Comparison of ENCODE assay signal across 10 cellular contexts in the genomic region with DNA sequence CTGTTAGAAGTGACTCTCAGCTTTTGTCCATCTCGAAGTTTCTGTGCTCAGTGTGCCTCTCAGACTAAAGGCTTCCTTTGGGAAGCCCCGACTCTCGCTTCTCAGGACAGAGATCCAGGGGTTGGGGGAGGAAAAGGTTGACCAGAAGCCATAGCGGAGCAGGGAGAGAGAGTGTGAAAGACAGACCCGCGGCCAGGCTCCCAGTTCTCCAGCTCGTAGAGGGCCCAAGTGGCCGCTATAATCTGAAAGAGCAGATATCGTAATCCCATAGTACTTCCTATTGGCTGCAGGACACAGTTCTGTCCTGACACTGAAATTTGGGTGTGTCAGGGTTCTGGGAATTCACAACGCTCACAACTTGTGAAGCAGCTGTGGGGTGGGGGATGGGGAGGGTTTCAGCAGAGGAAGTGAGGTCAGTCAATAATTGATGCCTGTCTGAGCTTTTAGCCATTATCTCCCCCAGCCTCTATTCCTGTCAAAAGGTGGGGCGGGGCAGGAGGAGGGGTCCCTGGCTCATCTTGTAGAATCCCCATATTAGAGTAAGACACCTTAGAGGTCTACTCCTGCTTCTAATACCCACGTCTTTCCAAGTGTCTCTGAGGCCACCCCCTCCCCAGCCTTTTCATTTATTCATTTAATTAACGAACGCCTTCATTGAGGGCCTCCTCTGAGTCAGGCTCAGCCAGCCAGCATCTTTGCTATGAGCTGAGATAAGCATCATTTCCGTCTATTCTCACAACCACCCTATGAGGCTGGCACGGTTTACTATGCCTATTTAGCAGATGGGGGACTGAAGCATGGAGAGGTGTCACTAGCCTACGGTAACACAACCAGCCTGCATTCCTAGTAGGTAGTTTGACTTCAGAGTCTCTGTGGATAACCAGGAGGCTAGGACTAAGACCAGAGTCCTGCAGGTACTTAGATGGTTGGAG. TPM values are rescaled to one million over a fixed set of nuclear protein-coding genes. Genes with fewer than 3 reads are reported as not detected.
DNase-seq lines count a peak whose midpoint lies in the region; ATAC-seq and TF ChIP-seq lines count a peak whose summit lies in the region.
"Had no signal": no experiment of that assay in that cellular context is flagged by ENCODE, and none has a peak within 500 bp of the region (broad histone marks: within the 10 kb centered on the region; RNA-seq: fewer than 3 reads in every experiment).

No MANE protein-coding gene starts in this region.

- H3K27me3 ChIP-seq in adipocyte (replicated peaks; ENCODE audit: control insufficient read depth, insufficient read depth, low read length) (no peaks in the 10 kb centered on the region), sigmoid colon (peaks cover 14 to 33% (median 18%) of the 10 kb centered on the region in 3 donors), MG63 (no peaks in the 10 kb centered on the region)

- peak in 1 of 2 donors; percentile 15 for TF ChIP-seq POLR2A in sigmoid colon (IDR thresholded peaks at IDR 0.05)

- peaks cover 39% of the 10 kb centered on the region for H3K27me3 Mint-ChIP-seq in activated T-helper 1 cell treated with anti-CD3 and anti-CD28 coated beads, Interleukin-12 subunit alpha, Interleukin-12 subunit beta, Interleukin-2, Interleukin-4 antibody, amounts not matched to agents 30 ng/mL and 10 ng/mL and 1 ng/mL, durations not matched to agents 14 hours and 24 hours and 36 hours (ENCODE audit: insufficient read depth)

- H3K36me3 ChIP-seq in adipocyte (ENCODE audit: control insufficient read depth, insufficient read depth, low read length, severe bottlenecking) (no peaks in the 10 kb centered on the region), sigmoid colon (no peaks in the 10 kb centered on the region), MG63 (no peaks in the 10 kb centered on the region)

- H3K27ac ChIP-seq in sigmoid colon: peak overlapping the region; percentile 77 to 90 (median 80)

- no peaks in the 10 kb centered on the region for H3K9me3 ChIP-seq in adipocyte (ENCODE audit: control insufficient read depth, low read length)
- no peaks in the 10 kb centered on the region for H3K9me3 ChIP-seq in sigmoid colon
- no peaks in the 10 kb centered on the region for H3K9me3 ChIP-seq in MG63

- H3K4me3 ChIP-seq in adipocyte (ENCODE audit: low read length) (peak overlapping the region; percentile 87), sigmoid colon (peak overlapping the region in 1 of 4 donors; percentile 50), MG63 (no peak overlapping the region)

- intact Hi-C loops in left cardiac atrium (cut with DNase I) (no loop called here), sigmoid colon (cut with DNase I) (no loop called here)
- intact Hi-C loops in activated T-helper 1 cell treated with anti-CD3 and anti-CD28 coated beads, Interleukin-12 subunit alpha, Interleukin-12 subunit beta, Interleukin-2, Interleukin-4 antibody, amounts not matched to agents 30 ng/mL and 10 ng/mL and 1 ng/mL, durations not matched to agents 14 hours and 24 hours and 36 hours (cut with micrococcal nuclease): no loop called here

- H3K9me3 Mint-ChIP-seq in activated T-helper 1 cell treated with anti-CD3 and anti-CD28 coated beads, Interleukin-12 subunit alpha, Interleukin-12 subunit beta, Interleukin-2, Interleukin-4 antibody, amounts not matched to agents 30 ng/mL and 10 ng/mL and 1 ng/mL, durations not matched to agents 14 hours and 24 hours and 36 hours: no peaks in the 10 kb centered on the region
- H3K9me3 Mint-ChIP-seq: activated naive CD8-positive, alpha-beta T cell treated with anti-CD3 and anti-CD28 coated beads, Interleukin-2, amount 50 U/mL, for 24 hours; immature natural killer cell had no signal

- TF ChIP-seq CTCF in sigmoid colon (IDR thresholded peaks at IDR 0.05): no peak

- in situ Hi-C loops in KBM-7 (cut with MboI; ENCODE audit: low pct_unique_long_range_greater_than_20kb, low sequenced_read_pairs): no loop called here

- no peaks in the 10 kb centered on the region for H3K36me3 Mint-ChIP-seq in activated T-helper 1 cell treated with anti-CD3 and anti-CD28 coated beads, Interleukin-12 subunit alpha, Interleukin-12 subunit beta, Interleukin-2, Interleukin-4 antibody, amounts not matched to agents 30 ng/mL and 10 ng/mL and 1 ng/mL, durations not matched to agents 14 hours and 24 hours and 36 hours (ENCODE audit: low read depth)
- H3K36me3 Mint-ChIP-seq: immature natural killer cell had no signal

- no peak overlapping the region for H3K4me3 Mint-ChIP-seq in activated T-helper 1 cell treated with anti-CD3 and anti-CD28 coated beads, Interleukin-12 subunit alpha, Interleukin-12 subunit beta, Interleukin-2, Interleukin-4 antibody, amounts not matched to agents 30 ng/mL and 10 ng/mL and 1 ng/mL, durations not matched to agents 14 hours and 24 hours and 36 hours
- H3K4me3 Mint-ChIP-seq: activated naive CD8-positive, alpha-beta T cell treated with anti-CD3 and anti-CD28 coated beads, Interleukin-2, amount 50 U/mL, for 24 hours had no signal

- H3K4me1 ChIP-seq in adipocyte (ENCODE audit: control insufficient read depth, insufficient read depth, low read length) (peaks cover 56% of the 10 kb centered on the region), sigmoid colon (peaks cover 0 to 20% (median 19%) of the 10 kb centered on the region in 4 donors)

- H3K4me1 Mint-ChIP-seq in activated T-helper 1 cell treated with anti-CD3 and anti-CD28 coated beads, Interleukin-12 subunit alpha, Interleukin-12 subunit beta, Interleukin-2, Interleukin-4 antibody, amounts not matched to agents 30 ng/mL and 10 ng/mL and 1 ng/mL, durations not matched to agents 14 hours and 24 hours and 36 hours (ENCODE audit: low read depth): no peaks in the 10 kb centered on the region

- DNase-seq in EL (peak; percentile 42), adipocyte (ENCODE audit: low read depth) (no peak), left cardiac atrium (peak; percentile 91), sigmoid colon (peak; percentile 94), MG63 (no peak), KBM-7 (no peak), NCI-H774 (lab: John Stamatoyannopoulos, UW) (no peak)
- DNase-seq in activated T-helper 1 cell treated with anti-CD3 and anti-CD28 coated beads, Interleukin-12 subunit alpha, Interleukin-12 subunit beta, Interleukin-2, Interleukin-4 antibody, amounts not matched to agents 30 ng/mL and 10 ng/mL and 1 ng/mL, durations not matched to agents 14 hours and 24 hours and 36 hours (ENCODE audit: low spot score): no peak
- DNase-seq: activated naive CD8-positive, alpha-beta T cell treated with anti-CD3 and anti-CD28 coated beads, Interleukin-2, amount 50 U/mL, for 24 hours; immature natural killer cell had no signal

- no peak overlapping the region for H3K27ac Mint-ChIP-seq in activated T-helper 1 cell treated with anti-CD3 and anti-CD28 coated beads, Interleukin-12 subunit alpha, Interleukin-12 subunit beta, Interleukin-2, Interleukin-4 antibody, amounts not matched to agents 30 ng/mL and 10 ng/mL and 1 ng/mL, durations not matched to agents 14 hours and 24 hours and 36 hours
- H3K27ac Mint-ChIP-seq: activated naive CD8-positive, alpha-beta T cell treated with anti-CD3 and anti-CD28 coated beads, Interleukin-2, amount 50 U/mL, for 24 hours had no signal

- WGBS in sigmoid colon, 2 donors: 29 to 59% methylated on average over 17 of the region's 17 CpGs

- TF ChIP-seq EP300 in sigmoid colon (IDR thresholded peaks at IDR 0.05): no peak

- peak overlapping the region; percentile 95 for H3K9ac ChIP-seq in adipocyte (ENCODE audit: low read length)

- ATAC-seq in left cardiac atrium: peak; percentile 75 to 79
- ATAC-seq: activated naive CD8-positive, alpha-beta T cell treated with anti-CD3 and anti-CD28 coated beads, Interleukin-2, amount 50 U/mL, for 24 hours had no signal

RNA-seq across cellular contexts. Expression of a gene that starts 1.5 kb away (rescaled TPM):
- total RNA-seq in left cardiac atrium (10 to 100 TPM; 44.0 to 65.2 TPM), sigmoid colon (100 to 1,000 TPM in 1 of 4 donors, 10 to 100 TPM in 3; 63.0 to 113 (median 70.9) TPM)
- polyA plus RNA-seq in sigmoid colon: 10 to 100 TPM; 12.5 to 83.6 (median 24.6) TPM
- 0.52 and 1.4 TPM in 2 replicates for total RNA-seq in MG63 (2014; rRNA removed; shearing (Covaris generic); ENCODE audit: low replicate concordance)
- total RNA-seq in activated T-helper 1 cell treated with anti-CD3 and anti-CD28 coated beads, Interleukin-12 subunit alpha, Interleukin-12 subunit beta, Interleukin-2, Interleukin-4 antibody, amounts not matched to agents 30 ng/mL and 10 ng/mL and 1 ng/mL, durations not matched to agents 14 hours and 24 hours and 36 hours: not detected in 2 replicates

RNA-seq across cellular contexts. Expression of a gene that starts 17.9 kb away (rescaled TPM):
- total RNA-seq in left cardiac atrium (not detected), sigmoid colon (not detected)
- polyA plus RNA-seq in sigmoid colon: under 1 TPM in 1 of 3 donors, not detected in 2; 0.16 TPM
- not detected in 2 replicates for total RNA-seq in MG63 (2014; rRNA removed; shearing (Covaris generic); ENCODE audit: low replicate concordance)
- not detected in 2 replicates for total RNA-seq in activated T-helper 1 cell treated with anti-CD3 and anti-CD28 coated beads, Interleukin-12 subunit alpha, Interleukin-12 subunit beta, Interleukin-2, Interleukin-4 antibody, amounts not matched to agents 30 ng/mL and 10 ng/mL and 1 ng/mL, durations not matched to agents 14 hours and 24 hours and 36 hours
- polyA plus RNA-seq: immature natural killer cell had no signal

RNA-seq across cellular contexts. Expression of a gene that starts 45.7 kb away (rescaled TPM):
- total RNA-seq in left cardiac atrium (10 to 100 TPM; 13.0 to 19.3 TPM), sigmoid colon (1 to 10 TPM; 7.2 to 9.8 (median 8.6) TPM)
- polyA plus RNA-seq in sigmoid colon: 10 to 100 TPM; 10.8 to 30.7 (median 11.1) TPM
- total RNA-seq in MG63 (2014; rRNA removed; shearing (Covaris generic); ENCODE audit: low replicate concordance): 0.57 and 1.9 TPM in 2 replicates
- 11.4 and 12.0 TPM in 2 replicates for total RNA-seq in activated T-helper 1 cell treated with anti-CD3 and anti-CD28 coated beads, Interleukin-12 subunit alpha, Interleukin-12 subunit beta, Interleukin-2, Interleukin-4 antibody, amounts not matched to agents 30 ng/mL and 10 ng/mL and 1 ng/mL, durations not matched to agents 14 hours and 24 hours and 36 hours

RNA-seq across cellular contexts. Expression of a gene that starts 57.3 kb away (rescaled TPM):
- total RNA-seq in left cardiac atrium: under 1 TPM; 0.39 to 0.47 TPM
- under 1 TPM in 2 of 4 donors, not detected in 2; 0.28 to 0.36 TPM for total RNA-seq in sigmoid colon
- polyA plus RNA-seq in sigmoid colon: under 1 TPM in 1 of 3 donors, not detected in 2; 0.36 TPM
- total RNA-seq in MG63 (2014; rRNA removed; shearing (Covaris generic); ENCODE audit: low replicate concordance): 0.10 and 0.67 TPM in 2 replicates
- 0.15 and 0.18 TPM in 2 replicates for total RNA-seq in activated T-helper 1 cell treated with anti-CD3 and anti-CD28 coated beads, Interleukin-12 subunit alpha, Interleukin-12 subunit beta, Interleukin-2, Interleukin-4 antibody, amounts not matched to agents 30 ng/mL and 10 ng/mL and 1 ng/mL, durations not matched to agents 14 hours and 24 hours and 36 hours

Comparison
In these comparisons a context has a peak if more than half of its experiments do, and no peak if none do; other contexts are left out.
1. DNase-seq: peak in EL (single experiment), left cardiac atrium (single experiment) and sigmoid colon (single experiment); none in adipocyte (single experiment), MG63 (single experiment), KBM-7 (single experiment), NCI-H774 (single experiment) and activated T-helper 1 cell treated with anti-CD3 and anti-CD28 coated beads, Interleukin-12 subunit alpha, Interleukin-12 subunit beta, Interleukin-2, Interleukin-4 antibody, amounts not matched to agents 30 ng/mL and 10 ng/mL and 1 ng/mL, durations not matched to agents 14 hours and 24 hours and 36 hours (single experiment).
2. RNA of a gene that starts 1.5 kb away (total RNA-seq): 63.0 to 113 TPM in sigmoid colon and 44.0 to 65.2 TPM in left cardiac atrium; 0.52 to 1.4 TPM in MG63 and not detected in activated T-helper 1 cell treated with anti-CD3 and anti-CD28 coated beads, Interleukin-12 subunit alpha, Interleukin-12 subunit beta, Interleukin-2, Interleukin-4 antibody, amounts not matched to agents 30 ng/mL and 10 ng/mL and 1 ng/mL, durations not matched to agents 14 hours and 24 hours and 36 hours; every median in the first group is over 10 times any median in the second.